Comparison of ENCODE assay signal across 11 cellular contexts in genomic region chr2:221465776-221466175, GRCh38.
DNase-seq lines count a peak whose midpoint lies in the region; ATAC-seq and TF ChIP-seq lines count a peak whose summit lies in the region.
"Had no signal": no experiment of that assay in that cellular context is flagged by ENCODE, and none has a peak within 500 bp of the region (broad histone marks: within the 10 kb centered on the region; RNA-seq: fewer than 3 reads in every experiment).

No MANE protein-coding gene starts in this region.

- ATAC-seq in GM18870 (IDR thresholded peaks at IDR 0.05; ENCODE audit: unreplicated experiment): peak; percentile 63
- ATAC-seq in GM21619 (IDR thresholded peaks at IDR 0.05; ENCODE audit: unreplicated experiment): peak; percentile 89
- peak; percentile 73 for ATAC-seq in left lung

- no peaks in the 10 kb centered on the region for H3K9me3 ChIP-seq in left lung

- intact Hi-C loops in left lung (cut with DNase I): no loop called here

- H3K27ac ChIP-seq in left lung: no peak overlapping the region

- H3K27me3 ChIP-seq in left lung: no peaks in the 10 kb centered on the region

- H3K4me3 ChIP-seq in Jurkat, Clone E6-1 (ENCODE audit: low read length): no peak overlapping the region
- H3K4me3 ChIP-seq in left lung: no peak overlapping the region

- no peak for TF ChIP-seq CTCF in left lung (IDR thresholded peaks at IDR 0.05)

- peak; percentile 20 for DNase-seq in Jurkat, Clone E6-1 (ENCODE audit: low read depth, low spot score)
- DNase-seq in left lung (no peak), NCI-H2196 (lab: John Stamatoyannopoulos, UW; ENCODE audit: unreplicated experiment) (no peak), DMS79 (lab: John Stamatoyannopoulos, UW) (no peak)
- DNase-seq in activated T-cell treated with anti-CD3 and anti-CD28 coated beads, Interleukin-2, amount 50 U/mL, for 48 hours: no peak
- DNase-seq: activated T-cell treated with anti-CD3 and anti-CD28 coated beads, Interleukin-2, amount 50 U/mL, for 72 hours; effector CD8-positive, alpha-beta T cell; mesendoderm; stimulated activated CD4-positive, alpha-beta T cell treated with anti-CD3 and anti-CD28 coated beads, Interleukin-4, amount 100 ng/mL, for 1 hour had no signal

- peaks cover 0 to 4% of the 10 kb centered on the region in 2 donors for H3K4me1 ChIP-seq in left lung

- H3K36me3 ChIP-seq in left lung: no peaks in the 10 kb centered on the region
